In genomic region chrX:66833426-66833825, GRCh38 we compare ENCODE assay signal across 14 cellular contexts.
DNase-seq lines count a peak whose midpoint lies in the region; ATAC-seq and TF ChIP-seq lines count a peak whose summit lies in the region.
"Had no signal": no experiment of that assay in that cellular context is flagged by ENCODE, and none has a peak within 500 bp of the region (broad histone marks: within the 10 kb centered on the region; RNA-seq: fewer than 3 reads in every experiment).

No MANE protein-coding gene starts in this region.

- intact Hi-C loops in right lobe of liver (cut with DNase I), result no loop called here

- H3K9me3 ChIP-seq in MG63, result no peaks in the 10 kb centered on the region
- no peaks in the 10 kb centered on the region for H3K9me3 ChIP-seq in right lobe of liver

- TF ChIP-seq CTCF in right lobe of liver (IDR thresholded peaks at IDR 0.05), result no peak

- no peaks in the 10 kb centered on the region for H3K4me1 ChIP-seq in right lobe of liver

- 20% methylated on average over 1 of the region's 1 CpG for WGBS in right lobe of liver (ENCODE audit: insufficient coverage, low coverage, low lambda C conversion rate, missing lambda C conversion rate)

- H3K27me3 ChIP-seq in MG63 (no peaks in the 10 kb centered on the region), right lobe of liver (peaks cover 0 to 4% of the 10 kb centered on the region in 2 donors)

- H3K36me3 ChIP-seq in MG63 (no peaks in the 10 kb centered on the region), right lobe of liver (no peaks in the 10 kb centered on the region)

- no peak for TF ChIP-seq POLR2A in right lobe of liver (IDR thresholded peaks at IDR 0.05)

- DNase-seq in MG63, result no peak
- no peak for DNase-seq in right lobe of liver
- DNase-seq in NCI-H1105 treated with DMSO at 0.1 percent for 48 hours (lab: John Stamatoyannopoulos, UW), result no peak
- DNase-seq: amygdala; CD8-positive, alpha-beta memory T cell; dorsolateral prefrontal cortex; kidney glomerular epithelial cell; NCI-H446; T1000 had no signal

- no peak overlapping the region for H3K27ac ChIP-seq in right lobe of liver
- H3K27ac ChIP-seq: dorsolateral prefrontal cortex had no signal

- no peak overlapping the region for H3K4me3 ChIP-seq in MG63
- no peak overlapping the region for H3K4me3 ChIP-seq in right lobe of liver
- H3K4me3 ChIP-seq: dorsolateral prefrontal cortex had no signal

- peak; percentile 99 for ATAC-seq in GM18519 (IDR thresholded peaks at IDR 0.05; ENCODE audit: low FRiP score, unreplicated experiment)
- ATAC-seq in GM21360 (IDR thresholded peaks at IDR 0.05; ENCODE audit: unreplicated experiment), result peak; percentile 89
- ATAC-seq in HG02885 (IDR thresholded peaks at IDR 0.05; ENCODE audit: poor library complexity, unreplicated experiment), result peak; percentile 100
- peak; percentile 100 for ATAC-seq in HG03565 (IDR thresholded peaks at IDR 0.05; ENCODE audit: unreplicated experiment)
- ATAC-seq in HG03139 (IDR thresholded peaks at IDR 0.05; ENCODE audit: unreplicated experiment), result no peak
- no peak for ATAC-seq in right lobe of liver

Comparison
In these comparisons a context has a peak if more than half of its experiments do, and no peak if none do; other contexts are left out.
1. ATAC-seq: peak in GM18519 (single experiment), GM21360 (single experiment), HG02885 (single experiment) and HG03565 (single experiment); none in HG03139 (single experiment) and right lobe of liver (0 of 4).